In genomic region chr1:112536561-112536960, GRCh38 we compare ENCODE assay signal across 16 cellular contexts. TPM values are rescaled to one million over a fixed set of nuclear protein-coding genes. Genes with fewer than 3 reads are reported as not detected.
"Had no signal": no experiment of that assay in that cellular context is flagged by ENCODE, and none has a peak within 500 bp of the region (broad histone marks: within the 10 kb centered on the region; RNA-seq: fewer than 3 reads in every experiment).

No MANE protein-coding gene starts in this region.

- H3K27me3 ChIP-seq: gastrocnemius medialis had no signal

- ATAC-seq: gastrocnemius medialis; left ventricle myocardium superior; right cardiac atrium; stimulated activated naive B cell treated with anti-CD40 and anti-IgM and Interleukin-4, amounts not matched to agents 10 μg/mL and 1 μg/mL and 100 μg/mL, for 72 hours had no signal

- H3K27ac ChIP-seq: gastrocnemius medialis had no signal

- H3K4me3 ChIP-seq: gastrocnemius medialis had no signal

- H3K9me3 ChIP-seq: gastrocnemius medialis had no signal

- H3K4me1 ChIP-seq: gastrocnemius medialis had no signal

- DNase-seq: activated CD4-positive, alpha-beta T cell treated with anti-CD3 and anti-CD28 coated beads, Interleukin-2, amount 10 ng/mL, durations not matched to agents 7 days and 5 days; activated CD4-positive, CD25-positive, alpha-beta regulatory T cell; activated CD8-positive, alpha-beta memory T cell treated with anti-CD3 and anti-CD28 coated beads for 24 hours; activated naive CD4-positive, alpha-beta T cell treated with anti-CD3 and anti-CD28 coated beads for 36 hours; cerebellar nuclear complex; endodermal cell; erythroblast; gastrocnemius medialis; left ventricle myocardium superior; posterior cingulate gyrus; stimulated activated CD4-positive, alpha-beta T cell treated with anti-CD3 and anti-CD28 coated beads, Interleukin-1b, Interleukin-23, amount 100 ng/mL, for 48 hours; stimulated activated naive B cell treated with anti-CD40 and anti-IgM and Interleukin-4, amounts not matched to agents 10 μg/mL and 1 μg/mL and 100 μg/mL, for 72 hours; substantia nigra; T-helper 2 cell; trophoblast cell had no signal

RNA-seq across cellular contexts. Expression of gene WNT2B, which starts 27.8 kb away (rescaled TPM):
- total RNA-seq: activated CD4-positive, alpha-beta T cell treated with anti-CD3 and anti-CD28 coated beads, Interleukin-2, amount 10 ng/mL, durations not matched to agents 7 days and 5 days had no signal
